In the genomic region with DNA sequence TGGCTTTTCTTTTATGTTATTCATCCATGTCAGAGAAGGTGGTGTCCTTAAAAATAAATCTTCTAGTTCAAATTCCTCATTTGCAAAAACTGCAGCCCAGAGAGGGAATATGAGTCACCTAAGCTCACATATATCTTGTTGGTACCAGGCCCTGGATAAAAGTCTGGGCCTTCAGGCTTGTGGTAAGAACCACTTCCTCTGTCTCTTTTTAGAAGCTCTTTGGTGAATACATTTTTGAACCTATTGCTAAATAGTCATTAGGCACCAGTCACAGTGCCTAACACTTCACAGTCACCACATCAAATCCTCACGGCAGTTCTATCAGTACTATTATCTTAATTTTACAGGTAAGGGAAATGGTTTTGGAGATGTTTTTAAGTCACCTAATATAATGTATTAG, we compare ENCODE assay signal across 15 cellular contexts.
DNase-seq lines count a peak whose midpoint lies in the region; ATAC-seq and TF ChIP-seq lines count a peak whose summit lies in the region.
"Had no signal": no experiment of that assay in that cellular context is flagged by ENCODE, and none has a peak within 500 bp of the region (broad histone marks: within the 10 kb centered on the region; RNA-seq: fewer than 3 reads in every experiment).

No MANE protein-coding gene starts in this region.

- DNase-seq in NCI-H82 (lab: John Stamatoyannopoulos, UW) (peak; percentile 36), NCI-H82 treated with DMSO at 0.1 percent for 48 hours (lab: John Stamatoyannopoulos, UW; ENCODE audit: unreplicated experiment) (no peak), MV-4-11 (lab: John Stamatoyannopoulos, UW) (peak; percentile 96), astrocyte of the cerebellum (ENCODE audit: low read depth) (peak; percentile 53), thyroid gland (no peak), hypothalamus (lab: John Stamatoyannopoulos, UW) (no peak)
- DNase-seq: activated CD8-positive, alpha-beta memory T cell treated with anti-CD3 and anti-CD28 coated beads, Interleukin-2, amount 10 ng/mL, durations not matched to agents 7 days and 5 days; GF-D8; glutamatergic neuron; stimulated activated CD8-positive, alpha-beta memory T cell treated with anti-CD3 and anti-CD28 coated beads, Interleukin-4, amount 100 ng/mL, for 48 hours; T-helper 17 cell had no signal

- WGBS in thyroid gland, 2 donors, result 78 to 82% methylated on average over 1 of the region's 1 CpG

- no peak for ATAC-seq in GM18867 (IDR thresholded peaks at IDR 0.05; ENCODE audit: unreplicated experiment)
- ATAC-seq: activated CD8-positive, alpha-beta memory T cell treated with anti-CD3 and anti-CD28 coated beads, Interleukin-2, amount 10 ng/mL, durations not matched to agents 7 days and 5 days; K562; T-helper 17 cell had no signal

- H3K36me3 ChIP-seq in skeletal muscle satellite cell (ENCODE audit: insufficient read depth, low read length), result no peaks in the 10 kb centered on the region
- no peaks in the 10 kb centered on the region for H3K36me3 ChIP-seq in thyroid gland

- intact Hi-C loops in thyroid gland (cut with DNase I), result no loop called here

- H3K27me3 ChIP-seq in skeletal muscle satellite cell (ENCODE audit: control insufficient read depth, insufficient read depth, low read length) (no peaks in the 10 kb centered on the region), thyroid gland (no peaks in the 10 kb centered on the region)

- no peak overlapping the region for H3K4me3 ChIP-seq in astrocyte of the cerebellum (ENCODE audit: low read depth, low read length)
- no peak overlapping the region for H3K4me3 ChIP-seq in skeletal muscle satellite cell (ENCODE audit: low read length)
- H3K4me3 ChIP-seq in thyroid gland (replicated peaks in 1 of 3), result no peak overlapping the region
- H3K4me3 ChIP-seq: K562 had no signal

- peaks cover 16% of the 10 kb centered on the region for H3K4me1 ChIP-seq in skeletal muscle satellite cell (ENCODE audit: control insufficient read depth, insufficient read depth, low read length)
- no peaks in the 10 kb centered on the region for H3K4me1 ChIP-seq in thyroid gland

- no peaks in the 10 kb centered on the region for H3K9me3 ChIP-seq in skeletal muscle satellite cell (replicated peaks; ENCODE audit: low read length)
- H3K9me3 ChIP-seq in thyroid gland, result no peaks in the 10 kb centered on the region

- in situ Hi-C loops in astrocyte of the cerebellum (cut with HindIII; ENCODE audit: low sequenced_read_pairs), result no loop called here

- TF ChIP-seq POLR2A in thyroid gland (IDR thresholded peaks at IDR 0.05), result no peak

- TF ChIP-seq CTCF in astrocyte of the cerebellum (IDR thresholded peaks at IDR 0.05; ENCODE audit: low read depth, low read length, missing control alignments) (no peak), thyroid gland (IDR thresholded peaks at IDR 0.05) (no peak)

- H3K9ac ChIP-seq in skeletal muscle satellite cell (ENCODE audit: low read depth, low read length), result peak overlapping the region; percentile 23

- H3K27ac ChIP-seq in thyroid gland, result no peak overlapping the region
- H3K27ac ChIP-seq: 22Rv1 had no signal

- no peak overlapping the region for H3K4me2 ChIP-seq in skeletal muscle satellite cell (ENCODE audit: low read length)

Comparison
In these comparisons a context has a peak if more than half of its experiments do, and no peak if none do; other contexts are left out.
1. DNase-seq: peak in NCI-H82 (single experiment), MV-4-11 (single experiment) and astrocyte of the cerebellum (single experiment); none in NCI-H82 treated with DMSO at 0.1 percent for 48 hours (single experiment), thyroid gland (0 of 2) and hypothalamus (0 of 51).